ENCODE assay signal across 22 cellular contexts in genomic region chr2:46216213-46216612, GRCh38.
DNase-seq lines count a peak whose midpoint lies in the region; ATAC-seq, FAIRE-seq and TF ChIP-seq lines count a peak whose summit lies in the region.
"Had no signal": no experiment of that assay in that cellular context is flagged by ENCODE, and none has a peak within 500 bp of the region (broad histone marks: within the 10 kb centered on the region; RNA-seq: fewer than 3 reads in every experiment).

No MANE protein-coding gene starts in this region.

- DNase-seq in HFFc6 (peak; percentile 57), astrocyte (ENCODE audit: low read depth) (peak; percentile 88), fibroblast of the aortic adventitia (ENCODE audit: low read depth) (peak; percentile 61), gastrocnemius medialis (no peak)
- peak in 1 of 2 donors; percentile 47 for DNase-seq in stimulated activated effector memory CD8-positive, alpha-beta T cell treated with anti-CD3 and anti-CD28 coated beads, Interleukin-12 subunit alpha, Interleukin-12 subunit beta, amount 100 ng/mL, for 72 hours (ENCODE audit: low spot score in 2 of 2)
- no peak for DNase-seq in activated CD4-positive, CD25-positive, alpha-beta regulatory T cell treated with anti-CD3 and anti-CD28 coated beads, Interleukin-2, amount 50 U/mL, for 72 hours
- no peak for DNase-seq in activated CD8-positive, alpha-beta T cell treated with anti-CD3 and anti-CD28 coated beads for 36 hours
- DNase-seq: activated CD4-positive, alpha-beta T cell treated with anti-CD3 and anti-CD28 coated beads for 4 hours; activated gamma-delta T cell treated with Interleukin-2 at 50 U/mL for 16 hours; aorta; DMS153; head of caudate nucleus; immature natural killer cell; MG63; naive thymus-derived CD4-positive, alpha-beta T cell; NCI-H187 treated with DMSO at 0.1 percent for 48 hours; NCI-H446 treated with DMSO at 0.1 percent for 48 hours; stimulated activated CD4-positive, alpha-beta T cell treated with anti-CD3 and anti-CD28 coated beads, Interleukin-2, amount 100 ng/mL, for 48 hours had no signal

- in situ Hi-C loops in gastrocnemius medialis (cut with MboI; ENCODE audit: low sequenced_read_pairs in 4 of 4) = no loop called here

- H3K9me3 Mint-ChIP-seq in HFFc6 (peaks cover 19% of the 10 kb centered on the region), astrocyte (ENCODE audit: unreplicated experiment) (peaks cover 26% of the 10 kb centered on the region)
- H3K9me3 Mint-ChIP-seq in stimulated activated effector memory CD8-positive, alpha-beta T cell treated with anti-CD3 and anti-CD28 coated beads, Interleukin-12 subunit alpha, Interleukin-12 subunit beta, amount 100 ng/mL, for 72 hours = peaks cover 15% of the 10 kb centered on the region
- H3K9me3 Mint-ChIP-seq in activated CD8-positive, alpha-beta T cell treated with anti-CD3 and anti-CD28 coated beads for 36 hours = peaks cover 12% of the 10 kb centered on the region

- H3K27ac ChIP-seq in astrocyte (ENCODE audit: low read depth, low read length) (peak overlapping the region; percentile 44), gastrocnemius medialis (no peak overlapping the region)
- H3K27ac ChIP-seq: C4-2B had no signal

- H3K27ac Mint-ChIP-seq in HFFc6 (peak overlapping the region; percentile 34; the same call in 1 of the 2 replicates), astrocyte (ENCODE audit: unreplicated experiment) (no peak overlapping the region)
- H3K27ac Mint-ChIP-seq in stimulated activated effector memory CD8-positive, alpha-beta T cell treated with anti-CD3 and anti-CD28 coated beads, Interleukin-12 subunit alpha, Interleukin-12 subunit beta, amount 100 ng/mL, for 72 hours = no peak overlapping the region
- H3K27ac Mint-ChIP-seq in activated CD8-positive, alpha-beta T cell treated with anti-CD3 and anti-CD28 coated beads for 36 hours = no peak overlapping the region
- H3K27ac Mint-ChIP-seq: dendritic cell treated with granulocyte-macrophage colony-stimulating factor and Interleukin-4, amounts not matched to agents 40 ng/mL and 50 ng/mL, for 4 days; immature natural killer cell; memory B cell; naive thymus-derived CD4-positive, alpha-beta T cell had no signal

- H3K79me2 ChIP-seq in astrocyte (ENCODE audit: insufficient read depth, low read length) = no peaks in the 10 kb centered on the region

- FAIRE-seq in astrocyte (lab: Jason Lieb, UNC) = peak; percentile 87
- FAIRE-seq: HepG2 had no signal

- POLR2A ChIA-PET in activated CD8-positive, alpha-beta T cell treated with anti-CD3 and anti-CD28 coated beads for 36 hours (lab: Charles Lee) = no interaction called here

- no peak overlapping the region for H3K4me2 ChIP-seq in astrocyte (ENCODE audit: low read length)

- H2AFZ ChIP-seq in astrocyte (ENCODE audit: low read depth, low read length) = no peak overlapping the region

- no peak for TF ChIP-seq CTCF in HFFc6 (IDR thresholded peaks at IDR 0.05)
- TF ChIP-seq CTCF in astrocyte (IDR thresholded peaks at IDR 0.05; ENCODE audit: insufficient read depth, low read depth, low read length) = no peak
- no peak for TF ChIP-seq CTCF in fibroblast of the aortic adventitia (IDR thresholded peaks at IDR 0.05; ENCODE audit: insufficient read depth, low read length)
- TF ChIP-seq CTCF in activated CD8-positive, alpha-beta T cell treated with anti-CD3 and anti-CD28 coated beads for 36 hours (IDR thresholded peaks at IDR 0.05) = no peak
- no peak for TF ChIP-seq CTCF in gastrocnemius medialis (IDR thresholded peaks at IDR 0.05 in 4 of 5, conservative IDR thresholded peaks at IDR 0.05 in 1 of 5)

- peaks cover 18% of the 10 kb centered on the region for H3K4me1 Mint-ChIP-seq in HFFc6 (ENCODE audit: low read depth)
- H3K4me1 Mint-ChIP-seq in astrocyte (ENCODE audit: low read depth, unreplicated experiment) = no peaks in the 10 kb centered on the region
- H3K4me1 Mint-ChIP-seq in stimulated activated effector memory CD8-positive, alpha-beta T cell treated with anti-CD3 and anti-CD28 coated beads, Interleukin-12 subunit alpha, Interleukin-12 subunit beta, amount 100 ng/mL, for 72 hours = no peaks in the 10 kb centered on the region
- no peaks in the 10 kb centered on the region for H3K4me1 Mint-ChIP-seq in activated CD8-positive, alpha-beta T cell treated with anti-CD3 and anti-CD28 coated beads for 36 hours (ENCODE audit: low read depth)
- H3K4me1 Mint-ChIP-seq: immature natural killer cell, memory B cell had no signal

- no peaks in the 10 kb centered on the region for H4K20me1 ChIP-seq in astrocyte (ENCODE audit: insufficient read depth, low read length)

- no peak for TF ChIP-seq POLR2A in gastrocnemius medialis (IDR thresholded peaks at IDR 0.05)

- peaks cover 5% of the 10 kb centered on the region for H3K27me3 Mint-ChIP-seq in HFFc6 (ENCODE audit: insufficient read depth)
- H3K27me3 Mint-ChIP-seq in astrocyte (ENCODE audit: low read depth, unreplicated experiment) = peaks cover 9% of the 10 kb centered on the region
- H3K27me3 Mint-ChIP-seq in activated CD8-positive, alpha-beta T cell treated with anti-CD3 and anti-CD28 coated beads for 36 hours = peaks cover under 1% of the 10 kb centered on the region

- peaks cover 6% of the 10 kb centered on the region for H3K4me1 ChIP-seq in astrocyte (ENCODE audit: insufficient read depth, low read length)
- H3K4me1 ChIP-seq in gastrocnemius medialis = no peaks in the 10 kb centered on the region

- no peak overlapping the region for H3K4me3 ChIP-seq in astrocyte (ENCODE audit: insufficient read depth, low read depth, low read length)
- H3K4me3 ChIP-seq in fibroblast of the aortic adventitia (ENCODE audit: low read depth, low read length) = no peak overlapping the region
- no peak overlapping the region for H3K4me3 ChIP-seq in gastrocnemius medialis
- H3K4me3 ChIP-seq: MG63 had no signal

- H3K27me3 ChIP-seq in astrocyte (ENCODE audit: insufficient read depth, low read length) = no peaks in the 10 kb centered on the region
- H3K27me3 ChIP-seq in gastrocnemius medialis = no peaks in the 10 kb centered on the region
- H3K27me3 ChIP-seq: MG63 had no signal

- H3K36me3 ChIP-seq in astrocyte (ENCODE audit: insufficient read depth, low read length) (no peaks in the 10 kb centered on the region), gastrocnemius medialis (no peaks in the 10 kb centered on the region)
- H3K36me3 ChIP-seq: MG63 had no signal

- intact Hi-C loops in activated CD8-positive, alpha-beta T cell treated with anti-CD3 and anti-CD28 coated beads for 36 hours (cut with micrococcal nuclease) = no loop called here
- intact Hi-C loops in gastrocnemius medialis (cut with DNase I; ENCODE audit: low total_unique reads) = no loop called here

- CTCF ChIA-PET in activated CD8-positive, alpha-beta T cell treated with anti-CD3 and anti-CD28 coated beads for 36 hours (lab: Charles Lee) = no interaction called here

- no peak overlapping the region for H3K4me3 Mint-ChIP-seq in HFFc6
- no peak overlapping the region for H3K4me3 Mint-ChIP-seq in astrocyte (ENCODE audit: unreplicated experiment)
- no peak overlapping the region for H3K4me3 Mint-ChIP-seq in stimulated activated effector memory CD8-positive, alpha-beta T cell treated with anti-CD3 and anti-CD28 coated beads, Interleukin-12 subunit alpha, Interleukin-12 subunit beta, amount 100 ng/mL, for 72 hours
- H3K4me3 Mint-ChIP-seq in activated CD8-positive, alpha-beta T cell treated with anti-CD3 and anti-CD28 coated beads for 36 hours = no peak overlapping the region
- H3K4me3 Mint-ChIP-seq: dendritic cell treated with granulocyte-macrophage colony-stimulating factor and Interleukin-4, amounts not matched to agents 40 ng/mL and 50 ng/mL, for 4 days; immature natural killer cell; memory B cell; naive thymus-derived CD4-positive, alpha-beta T cell had no signal

- H3K9ac ChIP-seq in astrocyte (ENCODE audit: low read length) = no peak overlapping the region

- no peaks in the 10 kb centered on the region for H3K9me3 ChIP-seq in astrocyte (ENCODE audit: insufficient read depth, low read depth, low read length)
- H3K9me3 ChIP-seq in gastrocnemius medialis = no peaks in the 10 kb centered on the region

- peak; percentile 76 for ATAC-seq in stimulated activated effector memory CD8-positive, alpha-beta T cell treated with anti-CD3 and anti-CD28 coated beads, Interleukin-12 subunit alpha, Interleukin-12 subunit beta, amount 100 ng/mL, for 72 hours
- no peak for ATAC-seq in activated CD8-positive, alpha-beta T cell treated with anti-CD3 and anti-CD28 coated beads for 36 hours
- no peak for ATAC-seq in gastrocnemius medialis
- ATAC-seq: HepG2; naive thymus-derived CD4-positive, alpha-beta T cell had no signal

- peaks cover 26% of the 10 kb centered on the region for H3K36me3 Mint-ChIP-seq in HFFc6 (ENCODE audit: low read depth)
- H3K36me3 Mint-ChIP-seq in astrocyte (ENCODE audit: low read depth, unreplicated experiment) = no peaks in the 10 kb centered on the region
- H3K36me3 Mint-ChIP-seq in stimulated activated effector memory CD8-positive, alpha-beta T cell treated with anti-CD3 and anti-CD28 coated beads, Interleukin-12 subunit alpha, Interleukin-12 subunit beta, amount 100 ng/mL, for 72 hours = no peaks in the 10 kb centered on the region
- peaks cover 3% of the 10 kb centered on the region for H3K36me3 Mint-ChIP-seq in activated CD8-positive, alpha-beta T cell treated with anti-CD3 and anti-CD28 coated beads for 36 hours (ENCODE audit: low read depth)

Comparison
In these comparisons a context has a peak if more than half of its experiments do, and no peak if none do; other contexts are left out.
1. DNase-seq: peak in HFFc6 (single experiment), astrocyte (single experiment) and fibroblast of the aortic adventitia (single experiment); none in activated CD4-positive, CD25-positive, alpha-beta regulatory T cell treated with anti-CD3 and anti-CD28 coated beads, Interleukin-2, amount 50 U/mL, for 72 hours (single experiment), activated CD8-positive, alpha-beta T cell treated with anti-CD3 and anti-CD28 coated beads for 36 hours (single experiment) and gastrocnemius medialis (0 of 2).